In the genomic region with DNA sequence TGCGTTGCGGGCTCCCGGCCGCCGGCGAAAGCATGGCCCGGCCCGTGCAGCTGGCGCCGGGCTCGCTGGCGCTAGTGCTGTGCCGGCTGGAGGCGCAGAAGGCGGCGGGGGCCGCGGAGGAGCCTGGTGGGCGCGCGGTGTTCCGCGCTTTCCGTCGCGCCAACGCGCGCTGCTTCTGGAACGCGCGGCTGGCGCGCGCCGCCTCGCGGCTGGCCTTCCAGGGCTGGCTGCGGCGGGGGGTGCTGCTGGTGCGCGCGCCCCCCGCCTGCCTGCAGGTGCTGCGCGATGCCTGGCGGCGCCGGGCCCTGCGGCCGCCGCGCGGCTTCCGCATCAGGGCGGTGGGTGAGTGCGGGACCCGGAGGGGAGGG, we compare ENCODE assay signal across 1 cellular context.
TF ChIP-seq lines count a peak whose summit lies in the region.

No MANE protein-coding gene starts in this region.

TF ChIP-seq in K562, 482 proteins besides CTCF, POLR2A, EP300 and RAD21:
- TF ChIP-seq, protein P1, sequence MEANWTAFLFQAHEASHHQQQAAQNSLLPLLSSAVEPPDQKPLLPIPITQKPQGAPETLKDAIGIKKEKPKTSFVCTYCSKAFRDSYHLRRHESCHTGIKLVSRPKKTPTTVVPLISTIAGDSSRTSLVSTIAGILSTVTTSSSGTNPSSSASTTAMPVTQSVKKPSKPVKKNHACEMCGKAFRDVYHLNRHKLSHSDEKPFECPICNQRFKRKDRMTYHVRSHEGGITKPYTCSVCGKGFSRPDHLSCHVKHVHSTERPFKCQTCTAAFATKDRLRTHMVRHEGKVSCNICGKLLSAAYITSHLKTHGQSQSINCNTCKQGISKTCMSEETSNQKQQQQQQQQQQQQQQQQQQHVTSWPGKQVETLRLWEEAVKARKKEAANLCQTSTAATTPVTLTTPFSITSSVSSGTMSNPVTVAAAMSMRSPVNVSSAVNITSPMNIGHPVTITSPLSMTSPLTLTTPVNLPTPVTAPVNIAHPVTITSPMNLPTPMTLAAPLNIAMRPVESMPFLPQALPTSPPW (CRISPR knock-in tag; IDR thresholded peaks at IDR 0.05): 0 out of 2 replicates have a peak, but pooled peaks have one; percentile 63
- TF ChIP-seq, protein P2, sequence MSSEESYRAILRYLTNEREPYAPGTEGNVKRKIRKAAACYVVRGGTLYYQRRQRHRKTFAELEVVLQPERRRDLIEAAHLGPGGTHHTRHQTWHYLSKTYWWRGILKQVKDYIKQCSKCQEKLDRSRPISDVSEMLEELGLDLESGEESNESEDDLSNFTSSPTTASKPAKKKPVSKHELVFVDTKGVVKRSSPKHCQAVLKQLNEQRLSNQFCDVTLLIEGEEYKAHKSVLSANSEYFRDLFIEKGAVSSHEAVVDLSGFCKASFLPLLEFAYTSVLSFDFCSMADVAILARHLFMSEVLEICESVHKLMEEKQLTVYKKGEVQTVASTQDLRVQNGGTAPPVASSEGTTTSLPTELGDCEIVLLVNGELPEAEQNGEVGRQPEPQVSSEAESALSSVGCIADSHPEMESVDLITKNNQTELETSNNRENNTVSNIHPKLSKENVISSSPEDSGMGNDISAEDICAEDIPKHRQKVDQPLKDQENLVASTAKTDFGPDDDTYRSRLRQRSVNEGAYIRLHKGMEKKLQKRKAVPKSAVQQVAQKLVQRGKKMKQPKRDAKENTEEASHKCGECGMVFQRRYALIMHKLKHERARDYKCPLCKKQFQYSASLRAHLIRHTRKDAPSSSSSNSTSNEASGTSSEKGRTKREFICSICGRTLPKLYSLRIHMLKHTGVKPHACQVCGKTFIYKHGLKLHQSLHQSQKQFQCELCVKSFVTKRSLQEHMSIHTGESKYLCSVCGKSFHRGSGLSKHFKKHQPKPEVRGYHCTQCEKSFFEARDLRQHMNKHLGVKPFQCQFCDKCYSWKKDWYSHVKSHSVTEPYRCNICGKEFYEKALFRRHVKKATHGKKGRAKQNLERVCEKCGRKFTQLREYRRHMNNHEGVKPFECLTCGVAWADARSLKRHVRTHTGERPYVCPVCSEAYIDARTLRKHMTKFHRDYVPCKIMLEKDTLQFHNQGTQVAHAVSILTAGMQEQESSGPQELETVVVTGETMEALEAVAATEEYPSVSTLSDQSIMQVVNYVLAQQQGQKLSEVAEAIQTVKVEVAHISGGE (CRISPR knock-in tag; IDR thresholded peaks at IDR 0.05): peak in 1 of 3 experiments; percentile 49; a peak in 1 of 6 replicates
